In the genomic region with DNA sequence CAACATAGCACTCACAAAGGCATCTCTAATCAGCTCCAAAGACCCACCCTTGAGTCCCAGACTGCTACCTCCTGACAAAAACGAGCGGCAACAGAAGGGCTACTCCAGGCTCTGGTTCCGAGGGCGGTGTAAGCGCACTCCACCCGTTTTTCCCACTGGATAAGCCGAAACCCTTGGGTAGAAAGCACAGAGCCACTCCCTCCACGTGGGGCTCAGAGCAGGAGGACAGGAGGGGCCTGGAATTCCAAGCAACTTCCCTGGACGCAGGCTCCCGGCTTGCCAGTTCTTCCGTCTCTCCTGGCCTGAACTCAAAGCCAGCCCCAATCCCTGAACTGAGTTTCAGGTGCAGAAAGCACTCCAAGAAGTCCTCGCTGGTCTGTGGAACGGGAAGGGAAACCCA, we compare ENCODE assay signal across 16 cellular contexts. TPM values are rescaled to one million over a fixed set of nuclear protein-coding genes. Genes with fewer than 3 reads are reported as not detected.
DNase-seq lines count a peak whose midpoint lies in the region; ATAC-seq, FAIRE-seq and TF ChIP-seq lines count a peak whose summit lies in the region.
"Had no signal": no experiment of that assay in that cellular context is flagged by ENCODE, and none has a peak within 500 bp of the region (broad histone marks: within the 10 kb centered on the region; RNA-seq: fewer than 3 reads in every experiment).

No MANE protein-coding gene starts in this region.

- no peak overlapping the region for H3K9ac ChIP-seq in kidney (ENCODE audit: low read length in 2 of 2)
- H3K9ac ChIP-seq: SK-N-SH had no signal

- no peak overlapping the region for H2AFZ ChIP-seq in GM23338

- H3K27me3 Mint-ChIP-seq in GM23338 (ENCODE audit: insufficient read depth, low read depth, poor library complexity): peaks cover 8% of the 10 kb centered on the region

- no peaks in the 10 kb centered on the region for H3K9me2 ChIP-seq in GM23338 (ENCODE audit: insufficient read depth)
- H3K9me2 ChIP-seq: SK-N-SH had no signal

- H3K4me3 ChIP-seq in GM23338 (no peak overlapping the region), RWPE2 (ENCODE audit: severe bottlenecking) (no peak overlapping the region), kidney (ENCODE audit: low read length in 2 of 2) (no peak overlapping the region), thyroid gland (replicated peaks in 1 of 3) (no peak overlapping the region)
- H3K4me3 ChIP-seq: K562, Peyer's patch had no signal

- H3K4me1 ChIP-seq in GM23338 (ENCODE audit: insufficient read depth) (no peaks in the 10 kb centered on the region; the same call in 1 of the 2 replicates), RWPE2 (ENCODE audit: insufficient read depth, poor library complexity, severe bottlenecking) (no peaks in the 10 kb centered on the region), kidney (ENCODE audit: control insufficient read depth in 1 of 2, insufficient read depth in 1 of 2, low read depth in 1 of 2, low read length in 2 of 2) (peaks cover 0 to 3% of the 10 kb centered on the region in 2 donors), thyroid gland (peaks cover 54 to 67% of the 10 kb centered on the region in 2 donors)
- H3K4me1 ChIP-seq: Peyer's patch had no signal

- H3K27me3 ChIP-seq in GM23338 (ENCODE audit: insufficient read depth) (no peaks in the 10 kb centered on the region), RWPE2 (ENCODE audit: insufficient read depth, poor library complexity, severe bottlenecking) (no peaks in the 10 kb centered on the region), thyroid gland (no peaks in the 10 kb centered on the region)
- H3K27me3 ChIP-seq: Peyer's patch had no signal

- 24 to 53% methylated on average over 7 to 13 of the region's 13 CpGs for WGBS in thyroid gland, 2 donors

- intact Hi-C loops in kidney (cut with DNase I): no loop called here
- intact Hi-C loops in thyroid gland (cut with DNase I): no loop called here

- H4K20me1 ChIP-seq in GM23338 (replicated peaks; ENCODE audit: insufficient read depth): no peaks in the 10 kb centered on the region; the same call in 1 of the 2 replicates

- peaks cover 47% of the 10 kb centered on the region for H3K36me3 Mint-ChIP-seq in GM23338 (ENCODE audit: low read depth)

- TF ChIP-seq CTCF in GM23338 (conservative IDR thresholded peaks at IDR 0.05; ENCODE audit: low read depth in 2 of 2) (no peak), RWPE2 (IDR thresholded peaks at IDR 0.05; ENCODE audit: poor library complexity, severe bottlenecking) (no peak), kidney (IDR thresholded peaks at IDR 0.05; ENCODE audit: borderline replicate concordance, extremely low read depth, insufficient read depth) (no peak), thyroid gland (IDR thresholded peaks at IDR 0.05) (no peak)

- peaks cover 12% of the 10 kb centered on the region for H3K9me3 Mint-ChIP-seq in GM23338

- peak in 1 of 2 donors; percentile 41 for TF ChIP-seq POLR2A in thyroid gland (IDR thresholded peaks at IDR 0.05)

- peaks cover 11% of the 10 kb centered on the region for H3K4me1 Mint-ChIP-seq in GM23338

- H3K27ac ChIP-seq in GM23338 (ENCODE audit: low read depth) (0 out of 2 replicates have a peak overlapping the region, but pooled peaks have one; percentile 55), RWPE2 (ENCODE audit: poor library complexity, severe bottlenecking) (no peak overlapping the region), kidney (ENCODE audit: low read depth in 2 of 2, low read length in 2 of 2) (no peak overlapping the region), thyroid gland (peak overlapping the region; percentile 81 to 89 (median 89))
- H3K27ac ChIP-seq: Peyer's patch had no signal

- FAIRE-seq in kidney (lab: Jason Lieb, UNC): no peak
- FAIRE-seq: K562 had no signal

- H3F3A ChIP-seq in GM23338 (replicated peaks; ENCODE audit: low read depth): no peaks in the 10 kb centered on the region

- ATAC-seq in GM23338 (no peak), RWPE2 (ENCODE audit: low read depth) (no peak)
- ATAC-seq: K562 had no signal

- H3K27ac Mint-ChIP-seq in GM23338: no peak overlapping the region

- H3K9me3 ChIP-seq in RWPE2 (ENCODE audit: severe bottlenecking): no peaks in the 10 kb centered on the region
- H3K9me3 ChIP-seq in kidney (ENCODE audit: control insufficient read depth in 1 of 2, low read length in 2 of 2): no peaks in the 10 kb centered on the region
- no peaks in the 10 kb centered on the region for H3K9me3 ChIP-seq in thyroid gland
- H3K9me3 ChIP-seq: Peyer's patch, SK-N-SH had no signal

- H3K4me3 Mint-ChIP-seq in GM23338: no peak overlapping the region
- H3K4me3 Mint-ChIP-seq: H9 had no signal

- DNase-seq in GM23338 (ENCODE audit: low spot score): no peak
- DNase-seq in RWPE2 (ENCODE audit: low spot score): peak; percentile 74
- peak; percentile 66 for DNase-seq in kidney
- peak; percentile 65 to 75 for DNase-seq in thyroid gland
- DNase-seq in cerebellum (ENCODE audit: low spot score): no peak
- DNase-seq in RPMI8226: no peak
- no peak for DNase-seq in NCI-H524 (lab: John Stamatoyannopoulos, UW)
- DNase-seq: DMS79 treated with DMSO at 0.1 percent for 48 hours, H9, NCI-H1105, NCI-H2081 treated with DMSO at 0.1 percent for 48 hours, NCI-H446 treated with DMSO at 0.1 percent for 48 hours, Peyer's patch, SHP77 treated with DMSO at 0.1 percent for 48 hours, SK-N-SH had no signal

- H3K79me2 ChIP-seq in GM23338 (replicated peaks; ENCODE audit: insufficient read depth): peaks cover 53% of the 10 kb centered on the region

- H3K36me3 ChIP-seq in GM23338 (ENCODE audit: insufficient read depth) (no peaks in the 10 kb centered on the region; the same call in 1 of the 2 replicates), RWPE2 (ENCODE audit: low read depth) (peaks cover 49% of the 10 kb centered on the region), kidney (ENCODE audit: control insufficient read depth in 1 of 2, insufficient read depth in 2 of 2, low read length in 2 of 2) (peaks cover 8 to 11% of the 10 kb centered on the region in 2 donors), thyroid gland (no peaks in the 10 kb centered on the region)

- no peak overlapping the region for H3K4me2 ChIP-seq in GM23338
- H3K4me2 ChIP-seq: SK-N-SH had no signal

TF ChIP-seq in GM23338, 12 proteins besides CTCF, POLR2A, EP300 and RAD21 (continues in another document):
- TF ChIP-seq POLR2AphosphoS5 (IDR thresholded peaks at IDR 0.05; ENCODE audit: low read depth): no peak
- no peak for TF ChIP-seq EZH2phosphoT487 (IDR thresholded peaks at IDR 0.05; ENCODE audit: unreplicated experiment)
- no peak for TF ChIP-seq STAT1 (IDR thresholded peaks at IDR 0.05; ENCODE audit: unreplicated experiment)
- TF ChIP-seq EZH2 (IDR thresholded peaks at IDR 0.05; ENCODE audit: low read depth, unreplicated experiment): no peak
- TF ChIP-seq ZNF331 (CRISPR knock-in tag; IDR thresholded peaks at IDR 0.05; ENCODE audit: low read depth): no peak
- TF ChIP-seq, protein P1, sequence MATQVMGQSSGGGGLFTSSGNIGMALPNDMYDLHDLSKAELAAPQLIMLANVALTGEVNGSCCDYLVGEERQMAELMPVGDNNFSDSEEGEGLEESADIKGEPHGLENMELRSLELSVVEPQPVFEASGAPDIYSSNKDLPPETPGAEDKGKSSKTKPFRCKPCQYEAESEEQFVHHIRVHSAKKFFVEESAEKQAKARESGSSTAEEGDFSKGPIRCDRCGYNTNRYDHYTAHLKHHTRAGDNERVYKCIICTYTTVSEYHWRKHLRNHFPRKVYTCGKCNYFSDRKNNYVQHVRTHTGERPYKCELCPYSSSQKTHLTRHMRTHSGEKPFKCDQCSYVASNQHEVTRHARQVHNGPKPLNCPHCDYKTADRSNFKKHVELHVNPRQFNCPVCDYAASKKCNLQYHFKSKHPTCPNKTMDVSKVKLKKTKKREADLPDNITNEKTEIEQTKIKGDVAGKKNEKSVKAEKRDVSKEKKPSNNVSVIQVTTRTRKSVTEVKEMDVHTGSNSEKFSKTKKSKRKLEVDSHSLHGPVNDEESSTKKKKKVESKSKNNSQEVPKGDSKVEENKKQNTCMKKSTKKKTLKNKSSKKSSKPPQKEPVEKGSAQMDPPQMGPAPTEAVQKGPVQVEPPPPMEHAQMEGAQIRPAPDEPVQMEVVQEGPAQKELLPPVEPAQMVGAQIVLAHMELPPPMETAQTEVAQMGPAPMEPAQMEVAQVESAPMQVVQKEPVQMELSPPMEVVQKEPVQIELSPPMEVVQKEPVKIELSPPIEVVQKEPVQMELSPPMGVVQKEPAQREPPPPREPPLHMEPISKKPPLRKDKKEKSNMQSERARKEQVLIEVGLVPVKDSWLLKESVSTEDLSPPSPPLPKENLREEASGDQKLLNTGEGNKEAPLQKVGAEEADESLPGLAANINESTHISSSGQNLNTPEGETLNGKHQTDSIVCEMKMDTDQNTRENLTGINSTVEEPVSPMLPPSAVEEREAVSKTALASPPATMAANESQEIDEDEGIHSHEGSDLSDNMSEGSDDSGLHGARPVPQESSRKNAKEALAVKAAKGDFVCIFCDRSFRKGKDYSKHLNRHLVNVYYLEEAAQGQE (IDR thresholded peaks at IDR 0.05; ENCODE audit: unreplicated experiment): no peak
- no peak for TF ChIP-seq JUNB (IDR thresholded peaks at IDR 0.05; ENCODE audit: unreplicated experiment)

RNA-seq across cellular contexts. Expression of a gene that starts 7.4 kb away (rescaled TPM):
- 19.3 and 20.6 TPM in 2 replicates for total RNA-seq in GM23338 (2014; rRNA removed; shearing (Covaris generic))
- 4.4 and 4.9 TPM in 2 replicates for polyA plus RNA-seq in GM23338 (2016; fragmentation: Nextera tagmentation; extraction: Ambion mirVana)
- 13.4 TPM for total RNA-seq in kidney
- polyA plus RNA-seq in kidney (ENCODE audit: insufficient read depth, low read depth, low replicate concordance): 6.1 TPM
- total RNA-seq in thyroid gland: 10 to 100 TPM; 23.1 to 34.9 (median 29.9) TPM
- 7.3 TPM for total RNA-seq in cerebellum

RNA-seq across cellular contexts. Expression of a gene that starts 33.7 kb away (rescaled TPM):
- total RNA-seq in GM23338 (2014; rRNA removed; shearing (Covaris generic)): 42.7 and 61.3 TPM in 2 replicates
- polyA plus RNA-seq in GM23338 (2016; fragmentation: Nextera tagmentation; extraction: Ambion mirVana): 28.6 and 29.7 TPM in 2 replicates
- total RNA-seq in kidney: 84.9 TPM
- 20.6 TPM for polyA plus RNA-seq in kidney (ENCODE audit: insufficient read depth, low read depth, low replicate concordance)
- total RNA-seq in thyroid gland: 10 to 100 TPM; 53.7 to 84.0 (median 66.1) TPM
- total RNA-seq in cerebellum: 66.7 TPM

RNA-seq across cellular contexts. Expression of a gene that starts 38.6 kb away (rescaled TPM):
- 26.5 and 34.5 TPM in 2 replicates for total RNA-seq in GM23338 (2014; rRNA removed; shearing (Covaris generic))
- polyA plus RNA-seq in GM23338 (2016; fragmentation: Nextera tagmentation; extraction: Ambion mirVana) (13.5 and 14.2 TPM in 2 replicates), kidney (ENCODE audit: insufficient read depth, low read depth, low replicate concordance) (5.3 TPM)
- total RNA-seq in kidney (37.7 TPM), thyroid gland (10 to 100 TPM; 14.1 to 87.4 (median 54.2) TPM), cerebellum (13.4 TPM)

RNA-seq across cellular contexts. Expression of a gene that starts 45.5 kb away (rescaled TPM):
- total RNA-seq in GM23338 (2014; rRNA removed; shearing (Covaris generic)): 39.6 and 48.9 TPM in 2 replicates
- polyA plus RNA-seq in GM23338 (2016; fragmentation: Nextera tagmentation; extraction: Ambion mirVana) (4.6 and 5.2 TPM in 2 replicates), kidney (ENCODE audit: insufficient read depth, low read depth, low replicate concordance) (3.2 TPM)
- total RNA-seq in kidney (40.7 TPM), thyroid gland (10 to 100 TPM; 24.3 to 45.5 (median 36.0) TPM), cerebellum (6.7 TPM)

Comparison
In these comparisons a context has a peak if more than half of its experiments do, and no peak if none do; other contexts are left out.
1. DNase-seq: peak in RWPE2 (single experiment), kidney (single experiment) and thyroid gland (2 of 2); none in GM23338 (single experiment), cerebellum (single experiment), RPMI8226 (single experiment) and NCI-H524 (0 of 2).
2. H3K27ac ChIP-seq: peak in GM23338 (single experiment) and thyroid gland (3 of 3); none in RWPE2 (single experiment) and kidney (0 of 2).